ENCODE assay signal across 1 cellular context in genomic region chr2:147808520-147808919, GRCh38.
TF ChIP-seq lines count a peak whose summit lies in the region.

No MANE protein-coding gene starts in this region.

TF ChIP-seq in HepG2, 621 proteins besides CTCF, POLR2A, EP300 and RAD21 (continued from another document):
- TF ChIP-seq ELK4 (CRISPR knock-in tag; IDR thresholded peaks at IDR 0.05; ENCODE audit: borderline replicate concordance) (no peak), CAMTA2 (CRISPR knock-in tag; IDR thresholded peaks at IDR 0.05; ENCODE audit: borderline replicate concordance) (no peak), ZNF672 (CRISPR knock-in tag; IDR thresholded peaks at IDR 0.05) (no peak), TMF1 (CRISPR knock-in tag; IDR thresholded peaks at IDR 0.05; ENCODE audit: low read depth) (no peak), ZNF550 (CRISPR knock-in tag; IDR thresholded peaks at IDR 0.05; ENCODE audit: borderline replicate concordance) (no peak), ZFP91 (CRISPR knock-in tag; IDR thresholded peaks at IDR 0.05; ENCODE audit: borderline replicate concordance) (no peak), EZH2 (conservative IDR thresholded peaks at IDR 0.05; ENCODE audit: low read depth, low read length) (no peak), MAF1 (CRISPR knock-in tag; IDR thresholded peaks at IDR 0.05; ENCODE audit: borderline replicate concordance) (no peak)
